8 cellular contexts compared by ENCODE assay signal in the genomic region with DNA sequence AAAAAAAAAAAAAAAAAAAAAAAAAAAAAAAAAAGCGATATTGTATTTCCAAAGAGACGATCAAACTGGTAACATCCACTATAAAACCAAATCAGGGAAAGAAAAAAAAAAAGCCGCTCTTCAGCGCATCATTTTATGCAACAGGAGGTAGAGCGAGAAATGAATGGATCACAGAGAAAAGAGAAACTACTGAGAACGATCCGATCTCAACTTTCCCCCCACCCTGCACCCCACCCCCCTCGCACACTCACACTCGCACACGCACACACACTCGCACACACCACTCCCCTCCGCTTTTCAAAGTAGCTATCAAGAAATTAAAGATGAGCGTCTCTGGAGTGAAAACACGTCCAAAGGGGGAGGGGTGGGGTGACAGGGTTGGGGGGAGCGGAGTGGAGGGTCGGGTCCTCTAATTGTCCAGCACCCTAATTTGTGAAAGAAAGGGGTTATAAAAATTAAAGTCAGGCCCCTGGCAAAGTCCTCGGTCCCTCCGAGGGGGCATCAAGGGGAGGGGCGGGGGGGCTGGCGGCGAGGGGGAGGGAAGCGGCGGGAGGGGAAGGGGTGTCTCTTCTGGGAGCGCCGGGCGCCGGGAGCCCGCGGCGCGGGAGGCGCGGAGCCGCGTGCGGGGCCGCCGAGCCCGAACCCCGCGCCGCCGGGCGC.
A peak's percentile ranks its signal among the peaks of the same experiment; 100 is the strongest.
DNase-seq lines count a peak whose midpoint lies in the region; ATAC-seq and TF ChIP-seq lines count a peak whose summit lies in the region.

No MANE protein-coding gene starts in this region.

- ATAC-seq in HG02981 (IDR thresholded peaks at IDR 0.05; ENCODE audit: unreplicated experiment) (no peak), GM18868 (IDR thresholded peaks at IDR 0.05; ENCODE audit: unreplicated experiment) (no peak)

- TF ChIP-seq CTCF in retinal pigment epithelial cell (conservative IDR thresholded peaks at IDR 0.05; ENCODE audit: low read depth, low read length): no peak

- peak overlapping the region; percentile 86 for H3K4me3 ChIP-seq in retinal pigment epithelial cell (ENCODE audit: low read length)

- DNase-seq in NCI-H524 (lab: John Stamatoyannopoulos, UW) (peak; percentile 10 to 42), NCI-H524 treated with DMSO at 0.1 percent for 48 hours (lab: John Stamatoyannopoulos, UW) (no peak), NCI-H2171 (lab: John Stamatoyannopoulos, UW) (peak; percentile 64), anterior cingulate cortex (lab: John Stamatoyannopoulos, UW) (peak in 33 of 58 donors; percentile 4 to 69 (median 30)), hippocampal formation (lab: John Stamatoyannopoulos, UW) (peak; percentile 38 to 56), retinal pigment epithelial cell (ENCODE audit: low read depth) (no peak)

Comparison
In these comparisons a context has a peak if more than half of its experiments do, and no peak if none do; other contexts are left out.
1. DNase-seq: peak in NCI-H524 (2 of 2), NCI-H2171 (single experiment), anterior cingulate cortex (33 of 58) and hippocampal formation (2 of 2); none in NCI-H524 treated with DMSO at 0.1 percent for 48 hours (single experiment) and retinal pigment epithelial cell (single experiment).